Comparison of ENCODE assay signal across 1 cellular context in the genomic region with DNA sequence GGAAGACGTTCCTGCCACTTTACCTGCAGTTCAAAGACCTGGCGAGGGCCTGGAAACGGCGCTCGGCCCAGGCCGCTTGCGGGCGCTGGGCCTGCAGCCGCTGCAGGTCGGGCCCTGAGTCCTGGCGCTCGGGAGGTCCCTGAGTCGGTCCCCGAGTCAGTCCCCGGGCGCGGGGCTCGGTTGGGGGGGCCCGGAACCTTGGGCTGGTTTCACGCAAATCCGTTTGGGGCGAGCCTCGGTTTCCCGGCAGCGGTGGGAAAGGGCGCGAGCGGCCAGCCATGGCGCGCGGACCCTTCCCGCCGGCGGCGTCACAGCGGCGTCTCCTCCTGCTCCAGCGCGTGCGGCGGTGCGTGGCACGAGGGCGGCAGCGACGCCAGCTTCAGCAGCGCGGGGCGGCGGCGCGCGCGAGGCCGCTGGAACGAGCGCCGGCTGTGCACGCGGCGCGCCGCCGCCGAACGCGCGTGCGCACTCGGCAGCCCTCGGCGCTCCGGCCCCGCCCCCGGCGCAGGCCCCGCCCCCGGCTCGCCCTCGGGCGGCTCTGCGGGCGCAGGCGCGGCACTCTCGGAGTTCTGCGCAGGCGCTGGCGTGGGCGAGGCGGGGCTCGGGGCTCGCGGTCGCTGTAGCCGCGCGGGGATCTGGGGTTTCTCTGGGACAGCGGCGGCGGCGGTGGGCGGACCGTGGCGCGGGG.
TF ChIP-seq lines count a peak whose summit lies in the region.

No MANE protein-coding gene starts in this region.

TF ChIP-seq in GM23338, 12 proteins besides CTCF, POLR2A, EP300 and RAD21 (continued from another document):
- TF ChIP-seq, protein P1, sequence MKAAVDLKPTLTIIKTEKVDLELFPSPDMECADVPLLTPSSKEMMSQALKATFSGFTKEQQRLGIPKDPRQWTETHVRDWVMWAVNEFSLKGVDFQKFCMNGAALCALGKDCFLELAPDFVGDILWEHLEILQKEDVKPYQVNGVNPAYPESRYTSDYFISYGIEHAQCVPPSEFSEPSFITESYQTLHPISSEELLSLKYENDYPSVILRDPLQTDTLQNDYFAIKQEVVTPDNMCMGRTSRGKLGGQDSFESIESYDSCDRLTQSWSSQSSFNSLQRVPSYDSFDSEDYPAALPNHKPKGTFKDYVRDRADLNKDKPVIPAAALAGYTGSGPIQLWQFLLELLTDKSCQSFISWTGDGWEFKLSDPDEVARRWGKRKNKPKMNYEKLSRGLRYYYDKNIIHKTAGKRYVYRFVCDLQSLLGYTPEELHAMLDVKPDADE (IDR thresholded peaks at IDR 0.05) = no peak
- TF ChIP-seq CREB1 (CRISPR knock-in tag; IDR thresholded peaks at IDR 0.05; ENCODE audit: low read depth) (peak; percentile 77), POLR2AphosphoS5 (IDR thresholded peaks at IDR 0.05; ENCODE audit: low read depth) (peak; percentile 69)
